Comparison of ENCODE assay signal across 15 cellular contexts in genomic region chr1:15737324-15738319, GRCh38. TPM values are rescaled to one million over a fixed set of nuclear protein-coding genes. Genes with fewer than 3 reads are reported as not detected.
DNase-seq lines count a peak whose midpoint lies in the region; ATAC-seq, FAIRE-seq and TF ChIP-seq lines count a peak whose summit lies in the region.
"Had no signal": no experiment of that assay in that cellular context is flagged by ENCODE, and none has a peak within 500 bp of the region (broad histone marks: within the 10 kb centered on the region; RNA-seq: fewer than 3 reads in every experiment).

No MANE protein-coding gene starts in this region.

- TF ChIP-seq CTCF in K562 (IDR thresholded peaks at IDR 0.05 in 2 of 3, conservative IDR thresholded peaks at IDR 0.05 in 1 of 3; ENCODE audit: insufficient read depth in 2 of 3, low read depth in 1 of 3, low read length in 3 of 3) = no peak
- TF ChIP-seq CTCF in stomach (IDR thresholded peaks at IDR 0.05) = no peak

- peak overlapping the region in 4 of 8 donors; percentile 3 to 83 (median 36) for H3K27ac Mint-ChIP-seq in CD8-positive, alpha-beta memory T cell
- H3K27ac Mint-ChIP-seq: activated naive CD8-positive, alpha-beta T cell treated with anti-CD3 and anti-CD28 coated beads, Interleukin-2, amount 10 ng/mL, durations not matched to agents 7 days and 5 days had no signal

- TF ChIP-seq EP300 in K562 (IDR thresholded peaks at IDR 0.05; ENCODE audit: low read length) = no peak
- no peak for TF ChIP-seq EP300 in stomach (IDR thresholded peaks at IDR 0.05)

- H3K27ac ChIP-seq in K562 (ENCODE audit: extremely low read depth, low read depth, low read length) (no peak overlapping the region), stomach (peak overlapping the region in 4 of 5 donors; percentile 79 to 93 (median 84))
- no peak overlapping the region for H3K27ac ChIP-seq in CD8-positive, alpha-beta memory T cell (ENCODE audit: low read depth, low read length)
- H3K27ac ChIP-seq: breast epithelium had no signal

- CTCF ChIA-PET in K562 (lab: Yijun Ruan, JAX; ENCODE audit: low intra/inter-chr PET ratio) = no interaction called here
- CTCF ChIA-PET in CD8-positive, alpha-beta memory T cell (lab: Charles Lee) = interaction anchor here (0.6 to 1.9 kb wide), 4 partner anchors 8 to 146 kb away, joined by 3 to 4 read pairs (median 4); no protein-coding TSS in a partner anchor

- H3K27me3 ChIP-seq in NT2/D1 (ENCODE audit: insufficient read depth, insufficient read length) (no peaks in the 10 kb centered on the region), K562 (ENCODE audit: control insufficient read depth in 2 of 2, insufficient read depth in 2 of 2, low read length in 2 of 2) (no peaks in the 10 kb centered on the region), stomach (no peaks in the 10 kb centered on the region)
- no peaks in the 10 kb centered on the region for H3K27me3 ChIP-seq in CD8-positive, alpha-beta memory T cell (ENCODE audit: insufficient read depth, low read length, poor library complexity, severe bottlenecking)
- H3K27me3 ChIP-seq: breast epithelium had no signal

- BruUV-seq in K562 (replicated peaks; lab: Mats Ljungman, UMichigan) = no TSS peak

- intact Hi-C loops in K562 (cut with micrococcal nuclease) = no loop called here
- intact Hi-C loops in stomach (cut with DNase I; ENCODE audit: low total_unique reads) = no loop called here

- H3K4me3 ChIP-seq in NT2/D1 (ENCODE audit: insufficient read length, low read depth) (no peak overlapping the region), K562 (no peak overlapping the region), stomach (no peak overlapping the region)
- no peak overlapping the region for H3K4me3 ChIP-seq in CD8-positive, alpha-beta memory T cell (ENCODE audit: low read length)
- H3K4me3 ChIP-seq: breast epithelium had no signal

- peaks cover 0 to 21% (median 0%) of the 10 kb centered on the region in 3 donors for H3K36me3 Mint-ChIP-seq in CD8-positive, alpha-beta memory T cell
- H3K36me3 Mint-ChIP-seq: activated naive CD8-positive, alpha-beta T cell treated with anti-CD3 and anti-CD28 coated beads, Interleukin-2, amount 10 ng/mL, durations not matched to agents 7 days and 5 days had no signal

- H3K9ac ChIP-seq in NT2/D1 (ENCODE audit: insufficient read length, low read depth) = peak overlapping the region; percentile 32
- H3K9ac ChIP-seq in K562 (ENCODE audit: insufficient read depth in 1 of 2, low read depth in 2 of 2, low read length in 2 of 2) = peak overlapping the region in 1 of 2 experiments; percentile 57; a peak in 2 of 4 replicates

- H3K9me3 ChIP-seq in NT2/D1 (ENCODE audit: insufficient read depth, low read length) (no peaks in the 10 kb centered on the region), K562 (replicated peaks; ENCODE audit: control insufficient read depth, insufficient read depth, low read depth, low read length) (no peaks in the 10 kb centered on the region), stomach (no peaks in the 10 kb centered on the region)
- no peaks in the 10 kb centered on the region for H3K9me3 ChIP-seq in CD8-positive, alpha-beta memory T cell (ENCODE audit: low read length)
- H3K9me3 ChIP-seq: breast epithelium had no signal

- H2AFZ ChIP-seq in K562 (ENCODE audit: low read depth, low read length) = no peak overlapping the region

- no peaks in the 10 kb centered on the region for H3K9me3 Mint-ChIP-seq in CD8-positive, alpha-beta memory T cell
- H3K9me3 Mint-ChIP-seq: activated naive CD8-positive, alpha-beta T cell treated with anti-CD3 and anti-CD28 coated beads, Interleukin-2, amount 10 ng/mL, durations not matched to agents 7 days and 5 days had no signal

- POLR2A ChIA-PET in K562 (lab: Yijun Ruan, JAX) = interaction anchor here (0.6 to 2.2 kb wide), 12 partner anchors 10 to 885 kb away, joined by 3 to 8 read pairs (median 4); no protein-coding TSS in a partner anchor
- POLR2A ChIA-PET in CD8-positive, alpha-beta memory T cell (lab: Charles Lee) = no interaction called here

- no peaks in the 10 kb centered on the region for H3K79me2 ChIP-seq in K562 (ENCODE audit: control insufficient read depth, insufficient read depth, low read length)

- ATAC-seq in K562 = no peak
- ATAC-seq in HG03342 (IDR thresholded peaks at IDR 0.05; ENCODE audit: unreplicated experiment) = no peak

- TF ChIP-seq POLR2A in K562 (conservative IDR thresholded peaks at IDR 0.05) (no peak), stomach (IDR thresholded peaks at IDR 0.05) (no peak)

- H3K9me1 ChIP-seq in K562 (ENCODE audit: control insufficient read depth, insufficient read depth, low read length) = no peaks in the 10 kb centered on the region

- H3K36me3 ChIP-seq in NT2/D1 (ENCODE audit: insufficient read depth, insufficient read length, low read length) (peaks cover 32% of the 10 kb centered on the region), K562 (ENCODE audit: control insufficient read depth, insufficient read depth, low read length) (peaks cover 22% of the 10 kb centered on the region; the same call in 2 of the 3 replicates), stomach (peaks cover 26 to 34% (median 31%) of the 10 kb centered on the region in 4 donors)
- H3K36me3 ChIP-seq in CD8-positive, alpha-beta memory T cell (ENCODE audit: insufficient read depth, low read length) = no peaks in the 10 kb centered on the region

- no peak for FAIRE-seq in K562 (lab: Jason Lieb, UNC)

- DNase-seq in NT2/D1 (ENCODE audit: low read depth, low spot score) (no peak), K562 (ENCODE audit: extremely low read depth in 1 of 4, low spot score in 3 of 4) (no peak), myocyte (ENCODE audit: low read depth) (peak; percentile 76), stomach (no peak), occipital lobe (lab: John Stamatoyannopoulos, UW) (no peak)
- DNase-seq in CD8-positive, alpha-beta memory T cell = no peak
- DNase-seq: activated naive CD8-positive, alpha-beta T cell treated with anti-CD3 and anti-CD28 coated beads, Interleukin-2, amount 10 ng/mL, durations not matched to agents 7 days and 5 days; activated T-cell treated with anti-CD3 and anti-CD28 coated beads, Interleukin-2, amount 50 U/mL, for 48 hours; NCI-H187; NCI-H446 had no signal

- H3K4me1 ChIP-seq in NT2/D1 (ENCODE audit: insufficient read depth, insufficient read length) = peaks cover 15% of the 10 kb centered on the region
- H3K4me1 ChIP-seq in K562 (replicated peaks in 1 of 2; ENCODE audit: control insufficient read depth in 2 of 2, insufficient read depth in 2 of 2, low read length in 2 of 2) = peaks cover 3 to 66% of the 10 kb centered on the region in 2 experiments; a peak in 4 of 5 replicates
- H3K4me1 ChIP-seq in stomach = peaks cover 31 to 56% (median 49%) of the 10 kb centered on the region in 4 donors
- H3K4me1 ChIP-seq in CD8-positive, alpha-beta memory T cell (ENCODE audit: insufficient read depth, low read length) = peaks cover 5% of the 10 kb centered on the region
- H3K4me1 ChIP-seq: breast epithelium had no signal

- no peaks in the 10 kb centered on the region for H3K27me3 Mint-ChIP-seq in CD8-positive, alpha-beta memory T cell
- H3K27me3 Mint-ChIP-seq: activated naive CD8-positive, alpha-beta T cell treated with anti-CD3 and anti-CD28 coated beads, Interleukin-2, amount 10 ng/mL, durations not matched to agents 7 days and 5 days had no signal

- H4K20me1 ChIP-seq in K562 (replicated peaks; ENCODE audit: control insufficient read depth, insufficient read depth, low read length) = no peaks in the 10 kb centered on the region; the same call in none of the 2 replicates

- H3K4me1 Mint-ChIP-seq in CD8-positive, alpha-beta memory T cell = peaks cover 3 to 6% (median 6%) of the 10 kb centered on the region in 3 donors

- no peak overlapping the region for H3K4me2 ChIP-seq in K562 (ENCODE audit: insufficient read depth, low read length)

- in situ Hi-C loops in K562 (cut with MboI) = no loop called here

- 50% methylated on average over 20 of the region's 20 CpGs for WGBS in K562 (ENCODE audit: insufficient coverage, low coverage, missing lambda C conversion rate)
- 62 to 75% (median 73%) methylated on average over 12 to 20 of the region's 20 CpGs for WGBS in stomach, 5 donors

- no peak overlapping the region for H3K4me3 Mint-ChIP-seq in CD8-positive, alpha-beta memory T cell
- H3K4me3 Mint-ChIP-seq: activated naive CD8-positive, alpha-beta T cell treated with anti-CD3 and anti-CD28 coated beads, Interleukin-2, amount 10 ng/mL, durations not matched to agents 7 days and 5 days had no signal

- TF ChIP-seq RAD21 in K562 (CRISPR knock-in tag; conservative IDR thresholded peaks at IDR 0.05 in 1 of 2, IDR thresholded peaks at IDR 0.05 in 1 of 2) = no peak

RNA-seq across cellular contexts. Expression of gene SLC25A34, which starts 1.6 kb away (rescaled TPM):
- total RNA-seq in K562 (2011; cell fraction: chromatin; rRNA removed; ENCODE audit: low replicate concordance) = 0.86 and 1.9 TPM in 2 replicates
- total RNA-seq in K562 (2011; cell fraction: nucleolus; rRNA removed) = 1.1 and 1.8 TPM in 2 replicates
- 1.1 and 1.6 TPM in 2 replicates for total RNA-seq in K562 (2011; cell fraction: nucleoplasm; rRNA removed)
- total RNA-seq in K562 (2014; rRNA removed) = 0.41 and 0.78 TPM in 2 replicates
- 0.06 and 0.11 TPM in 2 replicates for total RNA-seq in K562 (2014; rRNA removed; fragmentation: Illumina TruSeq; extraction: Trizol)
- 0.26 and 0.43 TPM in 2 replicates for total RNA-seq in K562 (2015; rRNA removed; fragmentation: Illumina TruSeq; extraction: Trizol)
- total RNA-seq in K562 (2021) = 0.13 and 0.16 TPM in 2 replicates
- 0.24 and 0.31 TPM in 2 replicates for polyA plus RNA-seq in K562 (2011; rRNA removed)
- 0.18 and 0.34 TPM in 2 replicates for polyA plus RNA-seq in K562 (2011; cell fraction: cytosol; rRNA removed)
- 0.94 and 1.9 TPM in 2 replicates for polyA plus RNA-seq in K562 (2011; cell fraction: nucleus; rRNA removed)
- polyA plus RNA-seq in K562 (2012) = 0.25 and 0.55 TPM in 2 replicates
- 0.16 and 0.21 TPM in 2 replicates for polyA plus RNA-seq in K562 (2014; fragmentation: Illumina TruSeq; extraction: Trizol)
- polyA plus RNA-seq in K562 (2014; fragmentation: Nextera tagmentation; extraction: Ambion mirVana) = under 1 TPM; 0.01 to 0.03 TPM
- 0.22 and 0.57 TPM in 2 replicates for polyA plus RNA-seq in K562 (2014; rRNA removed)
- 0.12 and 0.35 TPM in 2 replicates for polyA minus RNA-seq in K562 (2011; rRNA and poly(A)+ RNA removed)
- not detected in 2 replicates for polyA minus RNA-seq in K562 (2011; cell fraction: cytosol; rRNA and poly(A)+ RNA removed)
- polyA minus RNA-seq in K562 (2011; cell fraction: nucleus; rRNA and poly(A)+ RNA removed) = 0.40 and 0.78 TPM in 2 replicates
- total RNA-seq in myocyte = 5.2 and 13.0 TPM in 2 replicates
- polyA plus RNA-seq in myocyte (2012) = 3.2 TPM
- 10 to 100 TPM in 2 of 5 donors, 1 to 10 TPM in 2, not detected in 1; 1.8 to 16.9 (median 7.5) TPM for total RNA-seq in stomach
- 1 to 10 TPM in 2 of 3 donors, under 1 TPM in 1; 0.75 to 4.1 (median 1.9) TPM for polyA plus RNA-seq in stomach
- total RNA-seq in occipital lobe = 1.2 TPM
- under 1 TPM; 0.93 to 0.94 TPM for total RNA-seq in CD8-positive, alpha-beta memory T cell
- polyA plus RNA-seq in CD8-positive, alpha-beta memory T cell = 0.15 TPM

RNA-seq across cellular contexts. Expression of gene TMEM82, which starts 4.7 kb away (rescaled TPM):
- total RNA-seq in K562 (2011; cell fraction: chromatin; rRNA removed; ENCODE audit: low replicate concordance) = not detected in 2 replicates
- total RNA-seq in K562 (2011; cell fraction: nucleolus; rRNA removed) = not detected in 2 replicates
- total RNA-seq in K562 (2011; cell fraction: nucleoplasm; rRNA removed) = not detected in 2 replicates
- total RNA-seq in K562 (2014; rRNA removed) = not detected in 2 replicates
- not detected in 2 replicates for total RNA-seq in K562 (2014; rRNA removed; fragmentation: Illumina TruSeq; extraction: Trizol)
- total RNA-seq in K562 (2015; rRNA removed; fragmentation: Illumina TruSeq; extraction: Trizol) = not detected in 2 replicates
- not detected in 2 replicates for total RNA-seq in K562 (2021)
- polyA plus RNA-seq in K562 (2011; rRNA removed) = not detected in 2 replicates
- not detected in 2 replicates for polyA plus RNA-seq in K562 (2011; cell fraction: cytosol; rRNA removed)
- polyA plus RNA-seq in K562 (2011; cell fraction: nucleus; rRNA removed) = not detected in 2 replicates
- polyA plus RNA-seq in K562 (2012) = not detected in 2 replicates
- not detected in 2 replicates for polyA plus RNA-seq in K562 (2014; fragmentation: Illumina TruSeq; extraction: Trizol)
- not detected for polyA plus RNA-seq in K562 (2014; fragmentation: Nextera tagmentation; extraction: Ambion mirVana)
- not detected in 2 replicates for polyA plus RNA-seq in K562 (2014; rRNA removed)
- not detected in 2 replicates for polyA minus RNA-seq in K562 (2011; rRNA and poly(A)+ RNA removed)
- polyA minus RNA-seq in K562 (2011; cell fraction: cytosol; rRNA and poly(A)+ RNA removed) = not detected in 2 replicates
- polyA minus RNA-seq in K562 (2011; cell fraction: nucleus; rRNA and poly(A)+ RNA removed) = not detected in 2 replicates
- total RNA-seq in myocyte = not detected in 2 replicates
- not detected for polyA plus RNA-seq in myocyte (2012)
- total RNA-seq in stomach = 1 to 10 TPM in 2 of 5 donors, not detected in 3; 2.2 to 4.9 TPM
- polyA plus RNA-seq in stomach = under 1 TPM in 2 of 3 donors, not detected in 1; 0.10 to 0.75 TPM
- total RNA-seq in occipital lobe = not detected
- not detected for total RNA-seq in CD8-positive, alpha-beta memory T cell
- not detected for polyA plus RNA-seq in CD8-positive, alpha-beta memory T cell
- total RNA-seq: activated naive CD8-positive, alpha-beta T cell treated with anti-CD3 and anti-CD28 coated beads, Interleukin-2, amount 10 ng/mL, durations not matched to agents 7 days and 5 days; breast epithelium; renal cortical epithelial cell; temporal lobe had no signal
- polyA plus RNA-seq: BJ had no signal

RNA-seq across cellular contexts. Expression of gene FBLIM1, which starts 21.0 kb away (rescaled TPM):
- 0.16 TPM in 1 of 2 replicates, not detected in the other for total RNA-seq in K562 (2011; cell fraction: chromatin; rRNA removed; ENCODE audit: low replicate concordance)
- total RNA-seq in K562 (2011; cell fraction: nucleolus; rRNA removed) = 0.50 TPM in 1 of 2 replicates, not detected in the other
- 0.31 TPM in 1 of 2 replicates, not detected in the other for total RNA-seq in K562 (2011; cell fraction: nucleoplasm; rRNA removed)
- 0.04 TPM in 1 of 2 replicates, not detected in the other for total RNA-seq in K562 (2014; rRNA removed)
- total RNA-seq in K562 (2014; rRNA removed; fragmentation: Illumina TruSeq; extraction: Trizol) = not detected in 2 replicates
- total RNA-seq in K562 (2015; rRNA removed; fragmentation: Illumina TruSeq; extraction: Trizol) = not detected in 2 replicates
- 0.18 and 0.24 TPM in 2 replicates for total RNA-seq in K562 (2021)
- 0.14 and 0.43 TPM in 2 replicates for polyA plus RNA-seq in K562 (2011; rRNA removed)
- 0.09 and 0.63 TPM in 2 replicates for polyA plus RNA-seq in K562 (2011; cell fraction: cytosol; rRNA removed)
- 0.10 and 0.20 TPM in 2 replicates for polyA plus RNA-seq in K562 (2011; cell fraction: nucleus; rRNA removed)
- 0.04 and 0.48 TPM in 2 replicates for polyA plus RNA-seq in K562 (2012)
- polyA plus RNA-seq in K562 (2014; fragmentation: Illumina TruSeq; extraction: Trizol) = not detected in 2 replicates
- polyA plus RNA-seq in K562 (2014; fragmentation: Nextera tagmentation; extraction: Ambion mirVana) = not detected
- not detected in 2 replicates for polyA plus RNA-seq in K562 (2014; rRNA removed)
- polyA minus RNA-seq in K562 (2011; rRNA and poly(A)+ RNA removed) = 0.11 and 0.27 TPM in 2 replicates
- polyA minus RNA-seq in K562 (2011; cell fraction: cytosol; rRNA and poly(A)+ RNA removed) = not detected in 2 replicates
- 0.56 TPM in 1 of 2 replicates, not detected in the other for polyA minus RNA-seq in K562 (2011; cell fraction: nucleus; rRNA and poly(A)+ RNA removed)
- 38.8 and 103 TPM in 2 replicates for total RNA-seq in myocyte
- 33.0 TPM for polyA plus RNA-seq in myocyte (2012)
- total RNA-seq in stomach = 10 to 100 TPM; 47.0 to 92.1 (median 81.3) TPM
- polyA plus RNA-seq in stomach = 100 to 1,000 TPM in 1 of 3 donors, 10 to 100 TPM in 2; 17.5 to 128 (median 44.6) TPM
- 11.4 TPM for total RNA-seq in occipital lobe
- total RNA-seq in CD8-positive, alpha-beta memory T cell = not detected
- not detected for polyA plus RNA-seq in CD8-positive, alpha-beta memory T cell

RNA-seq across cellular contexts. Expression of gene PLEKHM2, which starts 53.5 kb away (rescaled TPM):
- total RNA-seq in K562 (2011; cell fraction: chromatin; rRNA removed; ENCODE audit: low replicate concordance) = 33.4 and 106 TPM in 2 replicates
- total RNA-seq in K562 (2011; cell fraction: nucleolus; rRNA removed) = 69.5 and 71.2 TPM in 2 replicates
- 36.4 and 44.3 TPM in 2 replicates for total RNA-seq in K562 (2011; cell fraction: nucleoplasm; rRNA removed)
- total RNA-seq in K562 (2014; rRNA removed) (28.6 and 36.7 TPM in 2 replicates), K562 (2014; rRNA removed; fragmentation: Illumina TruSeq; extraction: Trizol) (7.8 and 15.6 TPM in 2 replicates), K562 (2015; rRNA removed; fragmentation: Illumina TruSeq; extraction: Trizol) (33.2 and 34.3 TPM in 2 replicates), K562 (2021) (63.7 and 65.3 TPM in 2 replicates), myocyte (80.3 and 90.4 TPM in 2 replicates), stomach (10 to 100 TPM; 22.3 to 63.0 (median 36.2) TPM), occipital lobe (36.8 TPM)
- polyA plus RNA-seq in K562 (2011; rRNA removed) (34.9 and 54.1 TPM in 2 replicates), K562 (2014; fragmentation: Illumina TruSeq; extraction: Trizol) (35.1 and 47.8 TPM in 2 replicates), K562 (2014; fragmentation: Nextera tagmentation; extraction: Ambion mirVana) (under 1 TPM; 0.27 to 0.78 TPM), K562 (2014; rRNA removed) (41.1 and 42.7 TPM in 2 replicates), stomach (10 to 100 TPM; 19.3 to 33.9 (median 25.2) TPM)
- polyA plus RNA-seq in K562 (2011; cell fraction: cytosol; rRNA removed) = 50.7 and 63.4 TPM in 2 replicates
- polyA plus RNA-seq in K562 (2011; cell fraction: nucleus; rRNA removed) = 122 and 150 TPM in 2 replicates
- polyA plus RNA-seq in K562 (2012) = 43.7 and 66.8 TPM in 2 replicates
- 17.2 and 24.3 TPM in 2 replicates for polyA minus RNA-seq in K562 (2011; rRNA and poly(A)+ RNA removed)
- 35.5 and 58.1 TPM in 2 replicates for polyA minus RNA-seq in K562 (2011; cell fraction: cytosol; rRNA and poly(A)+ RNA removed)
- 17.6 and 24.7 TPM in 2 replicates for polyA minus RNA-seq in K562 (2011; cell fraction: nucleus; rRNA and poly(A)+ RNA removed)
- 86.9 TPM for polyA plus RNA-seq in myocyte (2012)
- 10 to 100 TPM; 55.8 to 56.3 TPM for total RNA-seq in CD8-positive, alpha-beta memory T cell
- polyA plus RNA-seq in CD8-positive, alpha-beta memory T cell = 8.3 TPM

Comparison
In these comparisons a context has a peak if more than half of its experiments do, and no peak if none do; other contexts are left out.
1. H3K27ac ChIP-seq: peak in stomach (4 of 5); none in K562 (single experiment) and CD8-positive, alpha-beta memory T cell (single experiment).